In the genomic region with DNA sequence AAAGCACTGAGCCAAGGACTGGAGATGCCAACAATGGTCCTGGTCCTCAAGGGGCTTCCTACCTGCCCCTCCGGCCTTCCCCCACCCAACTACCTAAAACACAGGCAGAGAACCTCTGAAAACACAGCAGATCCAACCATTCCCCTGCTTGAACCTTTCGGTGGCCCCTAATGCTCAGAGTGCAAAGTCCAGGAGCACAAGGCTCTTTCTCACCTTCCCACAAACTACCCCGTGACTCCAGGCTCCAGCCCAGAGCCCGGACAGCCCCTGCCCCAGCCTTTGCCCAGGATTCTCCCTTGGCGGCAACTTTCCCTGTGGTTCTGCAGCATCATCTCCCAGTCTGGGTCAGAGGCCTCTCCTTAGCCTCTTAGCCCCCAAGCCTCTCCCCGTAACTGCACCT, we compare ENCODE assay signal across 1 cellular context.
TF ChIP-seq lines count a peak whose summit lies in the region.

No MANE protein-coding gene starts in this region.

TF ChIP-seq in HepG2, 621 proteins besides CTCF, POLR2A, EP300 and RAD21:
- peak; percentile 62; the same call in 1 of the 2 replicates for TF ChIP-seq HNF4A (CRISPR knock-in tag; IDR thresholded peaks at IDR 0.05)
- TF ChIP-seq ZNF382 (CRISPR knock-in tag; IDR thresholded peaks at IDR 0.05; ENCODE audit: borderline replicate concordance) = no peak
TF ChIP-seq in HepG2: peak in this region for 1.
